ENCODE assay signal across 11 cellular contexts in genomic region chr12:124779161-124780141, GRCh38.
A peak's percentile ranks its signal among the peaks of the same experiment; 100 is the strongest.
DNase-seq lines count a peak whose midpoint lies in the region; ATAC-seq, FAIRE-seq and TF ChIP-seq lines count a peak whose summit lies in the region.
"Had no signal": no experiment of that assay in that cellular context is flagged by ENCODE, and none has a peak within 500 bp of the region (broad histone marks: within the 10 kb centered on the region; RNA-seq: fewer than 3 reads in every experiment).

No MANE protein-coding gene starts in this region.

- intact Hi-C loops in kidney (cut with DNase I), result loop anchor here (10.0 kb wide), 1 partner anchor 445 kb away; no protein-coding TSS in a partner anchor
- intact Hi-C loops in lower lobe of right lung (cut with DNase I), result loop anchor here (10.0 kb wide), 1 partner anchor 745 kb away; no protein-coding TSS in a partner anchor

- no peak overlapping the region for H3K9ac ChIP-seq in kidney (ENCODE audit: low read length in 2 of 2)

- POLR2A ChIA-PET in HEK293T (lab: Yijun Ruan, JAX), result no interaction called here

- ATAC-seq in GM18505 (IDR thresholded peaks at IDR 0.05; ENCODE audit: unreplicated experiment) (peak; percentile 54), GM21737 (IDR thresholded peaks at IDR 0.05; ENCODE audit: unreplicated experiment) (peak; percentile 42), HG03280 (IDR thresholded peaks at IDR 0.05; ENCODE audit: unreplicated experiment) (peak; percentile 40), lower lobe of right lung (no peak)
- ATAC-seq: activated T-cell treated with anti-CD3 and anti-CD28 coated beads, Interleukin-2, amount 50 U/mL, for 4 hours had no signal

- DNase-seq in fibroblast of pulmonary artery (ENCODE audit: low read depth) (peak; percentile 17), HTR-8/SVneo (ENCODE audit: insufficient read length, low spot score) (no peak), HEK293T (ENCODE audit: extremely low spot score) (no peak), kidney (no peak), lower lobe of right lung (no peak)
- DNase-seq: activated T-cell treated with anti-CD3 and anti-CD28 coated beads, Interleukin-2, amount 50 U/mL, for 4 hours had no signal

- H3K4me3 ChIP-seq in fibroblast of pulmonary artery (replicated peaks; ENCODE audit: low read depth, low read length) (no peak overlapping the region), kidney (ENCODE audit: low read length in 2 of 2) (no peak overlapping the region), lower lobe of right lung (no peak overlapping the region)

- H3K27ac ChIP-seq in kidney (ENCODE audit: low read depth in 2 of 2, low read length in 2 of 2) (no peak overlapping the region), lower lobe of right lung (no peak overlapping the region)
- H3K27ac ChIP-seq: C4-2B had no signal

- no peak for TF ChIP-seq POLR2A in GM18505 (IDR thresholded peaks at IDR 0.05; ENCODE audit: borderline replicate concordance, extremely low read depth, insufficient read depth, insufficient read length)

- TF ChIP-seq CTCF in fibroblast of pulmonary artery (IDR thresholded peaks at IDR 0.05; ENCODE audit: low read length, missing control alignments) (no peak), kidney (IDR thresholded peaks at IDR 0.05; ENCODE audit: borderline replicate concordance, extremely low read depth, insufficient read depth) (no peak), lower lobe of right lung (IDR thresholded peaks at IDR 0.05) (no peak)

- no peaks in the 10 kb centered on the region for H3K4me1 ChIP-seq in kidney (ENCODE audit: control insufficient read depth in 1 of 2, insufficient read depth in 1 of 2, low read depth in 1 of 2, low read length in 2 of 2)
- peaks cover 19% of the 10 kb centered on the region for H3K4me1 ChIP-seq in lower lobe of right lung

- CTCF ChIA-PET in HEK293T (lab: Yijun Ruan, JAX), result no interaction called here

- FAIRE-seq in HTR-8/SVneo (lab: Jason Lieb, UNC) (no peak), kidney (lab: Jason Lieb, UNC) (no peak)
- FAIRE-seq: astrocyte had no signal

- H3K36me3 ChIP-seq in kidney (ENCODE audit: control insufficient read depth in 1 of 2, insufficient read depth in 2 of 2, low read length in 2 of 2), result no peaks in the 10 kb centered on the region
- H3K36me3 ChIP-seq in lower lobe of right lung, result peaks cover 10% of the 10 kb centered on the region

- H3K9me3 ChIP-seq in kidney (ENCODE audit: control insufficient read depth in 1 of 2, low read length in 2 of 2) (no peaks in the 10 kb centered on the region), lower lobe of right lung (no peaks in the 10 kb centered on the region)

- H3K27me3 ChIP-seq in lower lobe of right lung (ENCODE audit: low read depth), result no peaks in the 10 kb centered on the region

TF ChIP-seq in HEK293T, 16 proteins besides CTCF, POLR2A, EP300 and RAD21:
- TF ChIP-seq ELF4 (IDR thresholded peaks at IDR 0.05) (no peak), ARNT (IDR thresholded peaks at IDR 0.05) (no peak), HDGF (IDR thresholded peaks at IDR 0.05; ENCODE audit: borderline replicate concordance) (no peak), TARDBP (IDR thresholded peaks at IDR 0.05) (no peak), SUZ12 (IDR thresholded peaks at IDR 0.05) (no peak), NFRKB (IDR thresholded peaks at IDR 0.05) (no peak), FOXM1 (IDR thresholded peaks at IDR 0.05; ENCODE audit: borderline replicate concordance) (no peak), LEF1 (IDR thresholded peaks at IDR 0.05; ENCODE audit: borderline replicate concordance) (no peak), FOXA1 (IDR thresholded peaks at IDR 0.05) (no peak), BHLHE40 (IDR thresholded peaks at IDR 0.05; ENCODE audit: borderline replicate concordance) (no peak), FOXK2 (IDR thresholded peaks at IDR 0.05) (no peak)

Comparison
In these comparisons a context has a peak if more than half of its experiments do, and no peak if none do; other contexts are left out.
1. ATAC-seq: peak in GM18505 (single experiment), GM21737 (single experiment) and HG03280 (single experiment); none in lower lobe of right lung (0 of 2).